ENCODE assay signal across 20 cellular contexts in the genomic region with DNA sequence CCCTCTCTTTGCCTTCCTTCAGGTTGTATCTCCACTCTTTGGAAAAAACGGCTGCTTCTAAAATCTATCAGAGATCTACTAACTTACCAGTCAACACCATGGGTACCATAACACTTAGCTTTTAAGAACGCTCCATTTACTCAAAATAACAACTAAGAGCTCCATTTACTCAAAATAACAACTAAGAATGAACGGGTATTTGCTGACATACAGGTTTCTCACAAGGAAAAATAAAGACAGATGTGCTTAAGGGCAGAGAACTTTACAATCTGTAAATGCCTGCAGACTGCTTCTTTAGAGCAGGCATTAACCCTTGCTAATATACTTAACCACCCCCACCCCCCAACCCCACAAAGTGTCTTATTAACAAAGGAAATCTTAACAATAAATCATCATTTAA. TPM values are rescaled to one million over a fixed set of nuclear protein-coding genes. Genes with fewer than 3 reads are reported as not detected.
DNase-seq lines count a peak whose midpoint lies in the region; ATAC-seq, FAIRE-seq and TF ChIP-seq lines count a peak whose summit lies in the region.
"Had no signal": no experiment of that assay in that cellular context is flagged by ENCODE, and none has a peak within 500 bp of the region (broad histone marks: within the 10 kb centered on the region; RNA-seq: fewer than 3 reads in every experiment).

No MANE protein-coding gene starts in this region.

- in situ Hi-C loops in ACHN (cut with HindIII; ENCODE audit: low pct_ligation_motif_present, low pct_unique_long_range_greater_than_20kb, low sequenced_read_pairs): no loop called here

- H3K9me3 Mint-ChIP-seq in astrocyte (ENCODE audit: unreplicated experiment): no peaks in the 10 kb centered on the region
- no peaks in the 10 kb centered on the region for H3K9me3 Mint-ChIP-seq in neural crest cell
- H3K9me3 Mint-ChIP-seq: CD14-positive monocyte; effector memory CD8-positive, alpha-beta T cell had no signal

- H3K4me3 ChIP-seq in DND-41 (ENCODE audit: low read depth in 1 of 2, low read length in 2 of 2): no peak overlapping the region
- no peak overlapping the region for H3K4me3 ChIP-seq in Karpas-422 (ENCODE audit: low read length)
- H3K4me3 ChIP-seq in astrocyte (ENCODE audit: insufficient read depth, low read depth, low read length): no peak overlapping the region
- H3K4me3 ChIP-seq: cardiac muscle cell, ovary had no signal

- H3K36me3 ChIP-seq in DND-41 (ENCODE audit: insufficient read depth, low read length) (peaks cover 22% of the 10 kb centered on the region), Karpas-422 (ENCODE audit: insufficient read depth, low read length) (peaks cover 16% of the 10 kb centered on the region; the same call in 1 of the 2 replicates), astrocyte (ENCODE audit: insufficient read depth, low read length) (no peaks in the 10 kb centered on the region)
- H3K36me3 ChIP-seq: cardiac muscle cell, ovary had no signal

- H3K27me3 Mint-ChIP-seq in astrocyte (ENCODE audit: low read depth, unreplicated experiment): no peaks in the 10 kb centered on the region
- H3K27me3 Mint-ChIP-seq in neural crest cell (ENCODE audit: low read depth): peaks cover 4% of the 10 kb centered on the region
- H3K27me3 Mint-ChIP-seq: effector memory CD8-positive, alpha-beta T cell had no signal

- H3K4me2 ChIP-seq in DND-41 (ENCODE audit: insufficient read depth, low read length) (peak overlapping the region; percentile 93; the same call in 1 of the 2 replicates), Karpas-422 (ENCODE audit: low read depth, low read length, poor library complexity, severe bottlenecking) (peak overlapping the region; percentile 19), astrocyte (ENCODE audit: low read length) (peak overlapping the region; percentile 41)

- H3K4me1 Mint-ChIP-seq in astrocyte (ENCODE audit: low read depth, unreplicated experiment) (peaks cover 15% of the 10 kb centered on the region), neural crest cell (peaks cover 38% of the 10 kb centered on the region)

- TF ChIP-seq CTCF in DND-41 (IDR thresholded peaks at IDR 0.05; ENCODE audit: borderline replicate concordance, extremely low read depth, low read length, poor library complexity, severe bottlenecking) (no peak), astrocyte (IDR thresholded peaks at IDR 0.05; ENCODE audit: insufficient read depth, low read depth, low read length) (no peak), neural crest cell (conservative IDR thresholded peaks at IDR 0.05) (no peak)

- DNase-seq in DND-41 (no peak), Karpas-422 (no peak), astrocyte (ENCODE audit: low read depth) (no peak), neural crest cell (ENCODE audit: low read depth, low spot score) (no peak), ACHN (no peak), RPMI8226 (no peak), midbrain (lab: John Stamatoyannopoulos, UW) (no peak)
- DNase-seq: activated naive CD4-positive, alpha-beta T cell; effector memory CD8-positive, alpha-beta T cell; EL; KBM-7; NCI-H1436; ovary; spleen; stomach had no signal

- H4K20me1 ChIP-seq in DND-41 (ENCODE audit: insufficient read depth, low read length) (peaks cover 34% of the 10 kb centered on the region; the same call in 1 of the 2 replicates), Karpas-422 (ENCODE audit: insufficient read depth, low read depth, low read length) (peaks cover 8% of the 10 kb centered on the region; the same call in 1 of the 2 replicates), astrocyte (ENCODE audit: insufficient read depth, low read length) (peaks cover 58% of the 10 kb centered on the region)

- ATAC-seq in DND-41 (ENCODE audit: insufficient read depth, low read depth) (no peak), HG03159 (IDR thresholded peaks at IDR 0.05; ENCODE audit: unreplicated experiment) (no peak)
- ATAC-seq: effector memory CD8-positive, alpha-beta T cell; HCT116 had no signal

- H3K27me3 ChIP-seq in DND-41 (ENCODE audit: insufficient read depth, low read length, poor library complexity): no peaks in the 10 kb centered on the region
- no peaks in the 10 kb centered on the region for H3K27me3 ChIP-seq in Karpas-422 (ENCODE audit: low read length)
- no peaks in the 10 kb centered on the region for H3K27me3 ChIP-seq in astrocyte (ENCODE audit: insufficient read depth, low read length)
- H3K27me3 ChIP-seq: cardiac muscle cell, ovary, spleen, stomach had no signal

- no peak for FAIRE-seq in astrocyte (lab: Jason Lieb, UNC)
- FAIRE-seq: frontal cortex had no signal

- no peak overlapping the region for H3K27ac ChIP-seq in DND-41 (ENCODE audit: low read length)
- H3K27ac ChIP-seq in Karpas-422 (ENCODE audit: low read length): no peak overlapping the region
- no peak overlapping the region for H3K27ac ChIP-seq in astrocyte (ENCODE audit: low read depth, low read length)
- H3K27ac ChIP-seq: cardiac muscle cell, ovary, stomach had no signal

- H3K36me3 Mint-ChIP-seq in astrocyte (ENCODE audit: low read depth, unreplicated experiment) (no peaks in the 10 kb centered on the region), neural crest cell (ENCODE audit: low read depth) (peaks cover 3% of the 10 kb centered on the region)

- H3K4me1 ChIP-seq in DND-41 (ENCODE audit: insufficient read depth, low read length): peaks cover 36% of the 10 kb centered on the region
- H3K4me1 ChIP-seq in Karpas-422 (ENCODE audit: low read length): peaks cover 29% of the 10 kb centered on the region
- peaks cover 12% of the 10 kb centered on the region for H3K4me1 ChIP-seq in astrocyte (ENCODE audit: insufficient read depth, low read length)

- peak overlapping the region; percentile 98 for H3K4me3 Mint-ChIP-seq in astrocyte (ENCODE audit: unreplicated experiment)
- H3K4me3 Mint-ChIP-seq in neural crest cell: peak overlapping the region; percentile 99
- H3K4me3 Mint-ChIP-seq: CD14-positive monocyte had no signal

- H2AFZ ChIP-seq in DND-41 (ENCODE audit: low read depth, low read length): no peak overlapping the region
- no peak overlapping the region for H2AFZ ChIP-seq in Karpas-422 (ENCODE audit: low read length)
- H2AFZ ChIP-seq in astrocyte (ENCODE audit: low read depth, low read length): no peak overlapping the region

- H3K9me3 ChIP-seq in DND-41 (ENCODE audit: insufficient read depth, low read length, severe bottlenecking) (no peaks in the 10 kb centered on the region), Karpas-422 (ENCODE audit: low read length) (no peaks in the 10 kb centered on the region), astrocyte (ENCODE audit: insufficient read depth, low read depth, low read length) (no peaks in the 10 kb centered on the region)
- H3K9me3 ChIP-seq: ovary, spleen, stomach had no signal

- H3K27ac Mint-ChIP-seq in astrocyte (ENCODE audit: unreplicated experiment): no peak overlapping the region
- H3K27ac Mint-ChIP-seq in neural crest cell (ENCODE audit: unreplicated experiment): no peak overlapping the region
- H3K27ac Mint-ChIP-seq: effector memory CD8-positive, alpha-beta T cell had no signal

- peaks cover 79% of the 10 kb centered on the region for H3K79me2 ChIP-seq in DND-41 (ENCODE audit: insufficient read depth, low read length)
- H3K79me2 ChIP-seq in Karpas-422 (ENCODE audit: low read length): peaks cover 75% of the 10 kb centered on the region
- H3K79me2 ChIP-seq in astrocyte (ENCODE audit: insufficient read depth, low read length): peaks cover 76% of the 10 kb centered on the region

- no peak overlapping the region for H3K9ac ChIP-seq in DND-41 (ENCODE audit: low read depth, low read length)
- H3K9ac ChIP-seq in Karpas-422 (ENCODE audit: low read length): no peak overlapping the region
- H3K9ac ChIP-seq in astrocyte (ENCODE audit: low read length): no peak overlapping the region

- no peaks in the 10 kb centered on the region for H3K9me2 ChIP-seq in Karpas-422 (replicated peaks; ENCODE audit: insufficient read depth, low read length)

RNA-seq across cellular contexts. Expression of a gene that starts 2.8 kb away (rescaled TPM):
- total RNA-seq in Karpas-422 (2014; rRNA removed; shearing (Covaris generic); ENCODE audit: low replicate concordance): 18.8 and 56.8 TPM in 2 replicates
- total RNA-seq in astrocyte (65.4 and 73.3 TPM in 2 replicates), neural crest cell (60.7 and 62.7 TPM in 2 replicates)

Comparison
In these comparisons a context has a peak if more than half of its experiments do, and no peak if none do; other contexts are left out.
1. H3K4me2 ChIP-seq: peak in every context shown above with its lines; median percentile 93 in DND-41; 41 in astrocyte; 19 in Karpas-422.